In the genomic region with DNA sequence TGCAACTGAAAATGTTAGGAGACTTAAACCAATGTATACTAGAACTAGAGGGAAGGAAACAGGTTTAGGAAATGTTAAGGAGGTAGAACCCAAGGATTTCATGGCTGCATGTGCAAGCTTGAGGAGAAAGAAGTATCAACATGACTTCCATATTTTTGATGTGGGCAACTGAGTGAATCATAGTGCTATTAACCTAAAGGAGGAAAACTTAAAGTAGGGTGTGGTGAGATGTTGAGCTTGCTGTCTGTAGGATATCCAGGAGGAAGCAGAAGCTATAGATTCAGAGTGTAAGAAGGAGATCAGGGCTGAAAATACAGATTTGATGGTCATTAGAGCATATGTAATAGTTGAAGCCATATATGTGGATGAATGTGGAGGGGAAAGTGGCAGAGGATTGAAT, we compare ENCODE assay signal across 22 cellular contexts. TPM values are rescaled to one million over a fixed set of nuclear protein-coding genes. Genes with fewer than 3 reads are reported as not detected.
A peak's percentile ranks its signal among the peaks of the same experiment; 100 is the strongest.
DNase-seq lines count a peak whose midpoint lies in the region; ATAC-seq and TF ChIP-seq lines count a peak whose summit lies in the region.
"Had no signal": no experiment of that assay in that cellular context is flagged by ENCODE, and none has a peak within 500 bp of the region (broad histone marks: within the 10 kb centered on the region; RNA-seq: fewer than 3 reads in every experiment).

No MANE protein-coding gene starts in this region.

- H3K27me3 ChIP-seq in ACC112 (ENCODE audit: insufficient read depth, low read length): no peaks in the 10 kb centered on the region
- H3K27me3 ChIP-seq in CD4-positive, alpha-beta T cell (ENCODE audit: control insufficient read depth, insufficient read depth, low read length): no peaks in the 10 kb centered on the region
- no peaks in the 10 kb centered on the region for H3K27me3 ChIP-seq in fibroblast of lung (ENCODE audit: control insufficient read depth, insufficient read depth, low read length)
- no peaks in the 10 kb centered on the region for H3K27me3 ChIP-seq in body of pancreas
- H3K27me3 ChIP-seq: heart right ventricle, MG63, upper lobe of right lung had no signal

- H3K36me3 ChIP-seq in ACC112 (ENCODE audit: insufficient read depth, low read length): peaks cover 14% of the 10 kb centered on the region
- no peaks in the 10 kb centered on the region for H3K36me3 ChIP-seq in fibroblast of lung (ENCODE audit: control insufficient read depth, insufficient read depth, low read length)
- no peaks in the 10 kb centered on the region for H3K36me3 ChIP-seq in body of pancreas (replicated peaks in 1 of 2; ENCODE audit: insufficient read depth in 1 of 2, low read depth in 2 of 2)
- H3K36me3 ChIP-seq: heart right ventricle, upper lobe of right lung had no signal

- H3K4me2 ChIP-seq in fibroblast of lung (ENCODE audit: extremely low read depth, insufficient read depth, low read length): no peak overlapping the region
- H3K4me2 ChIP-seq: smooth muscle cell had no signal

- DNase-seq in CD4-positive, alpha-beta T cell: no peak
- DNase-seq in activated CD8-positive, alpha-beta T cell treated with anti-CD3 and anti-CD28 coated beads for 36 hours: no peak
- DNase-seq in fibroblast of lung (ENCODE audit: low read depth in 2 of 2): no peak
- no peak for DNase-seq in body of pancreas
- no peak for DNase-seq in DMS79 (lab: John Stamatoyannopoulos, UW)
- DNase-seq in NK-92 (lab: John Stamatoyannopoulos, UW; ENCODE audit: unreplicated experiment): no peak
- DNase-seq: activated CD4-positive, alpha-beta T cell treated with anti-CD3 and anti-CD28 coated beads, Interleukin-2, amount 50 U/mL, for 1 hour; cortex of kidney; EL; heart right ventricle; MG63; NCI-H146; NCI-H2171; NCI-H69; stimulated activated CD4-positive, alpha-beta T cell treated with anti-CD3 and anti-CD28 coated beads, Interleukin-4, amount 100 ng/mL, for 4 hours; SW 1271; upper lobe of right lung had no signal

- no peak overlapping the region for H3K9ac ChIP-seq in fibroblast of lung (ENCODE audit: insufficient read depth, low read length)

- H3K4me3 Mint-ChIP-seq in CD4-positive, alpha-beta T cell: no peak overlapping the region
- H3K4me3 Mint-ChIP-seq in activated CD8-positive, alpha-beta T cell treated with anti-CD3 and anti-CD28 coated beads for 36 hours: no peak overlapping the region
- H3K4me3 Mint-ChIP-seq: brain had no signal

- POLR2A ChIA-PET in CD4-positive, alpha-beta T cell (lab: Charles Lee): interaction anchor here (0.8 to 12.3 kb wide), 3 partner anchors 11 to 53 kb away, joined by 3 to 250 read pairs (median 8); a partner anchor contains a TSS
- POLR2A ChIA-PET in activated CD8-positive, alpha-beta T cell treated with anti-CD3 and anti-CD28 coated beads for 36 hours (lab: Charles Lee): interaction anchor here (0.6 to 0.7 kb wide), 2 partner anchors 12 to 33 kb away, joined by 3 read pairs; no protein-coding TSS in a partner anchor

- H3K4me3 ChIP-seq in ACC112 (ENCODE audit: low read depth, low read length) (no peak overlapping the region), fibroblast of lung (replicated peaks in 1 of 4; ENCODE audit: control extremely low read depth in 1 of 4, insufficient read depth in 1 of 4, low read depth in 3 of 4, low read length in 4 of 4) (no peak overlapping the region), body of pancreas (no peak overlapping the region)
- H3K4me3 ChIP-seq: heart right ventricle, MG63, smooth muscle cell, upper lobe of right lung had no signal

- CTCF ChIA-PET in CD4-positive, alpha-beta T cell (lab: Charles Lee): interaction anchor here (1.2 kb wide), 1 partner anchor 27 kb away, joined by 3 read pairs; no protein-coding TSS in a partner anchor
- CTCF ChIA-PET in activated CD8-positive, alpha-beta T cell treated with anti-CD3 and anti-CD28 coated beads for 36 hours (lab: Charles Lee): interaction anchor here (0.8 kb wide), 1 partner anchor 17 kb away, joined by 3 read pairs; no protein-coding TSS in a partner anchor

- peak overlapping the region; percentile 10 for H2AFZ ChIP-seq in ACC112 (ENCODE audit: low read length, unreplicated experiment)
- peak overlapping the region; percentile 46 for H2AFZ ChIP-seq in fibroblast of lung (ENCODE audit: low read length)

- no peaks in the 10 kb centered on the region for H3K27me3 Mint-ChIP-seq in CD4-positive, alpha-beta T cell
- no peaks in the 10 kb centered on the region for H3K27me3 Mint-ChIP-seq in activated CD8-positive, alpha-beta T cell treated with anti-CD3 and anti-CD28 coated beads for 36 hours
- H3K27me3 Mint-ChIP-seq: brain had no signal

- TF ChIP-seq POLR2A in body of pancreas (IDR thresholded peaks at IDR 0.05): no peak

- ATAC-seq in CD4-positive, alpha-beta T cell (ENCODE audit: poor library complexity): no peak
- no peak for ATAC-seq in activated CD8-positive, alpha-beta T cell treated with anti-CD3 and anti-CD28 coated beads for 36 hours
- no peak for ATAC-seq in body of pancreas
- ATAC-seq in HG03442 (IDR thresholded peaks at IDR 0.05; ENCODE audit: unreplicated experiment): no peak
- ATAC-seq: heart right ventricle, upper lobe of right lung had no signal

- no peaks in the 10 kb centered on the region for H3K9me3 Mint-ChIP-seq in CD4-positive, alpha-beta T cell
- H3K9me3 Mint-ChIP-seq in activated CD8-positive, alpha-beta T cell treated with anti-CD3 and anti-CD28 coated beads for 36 hours: no peaks in the 10 kb centered on the region
- H3K9me3 Mint-ChIP-seq: brain had no signal

- no peaks in the 10 kb centered on the region for H3K36me3 Mint-ChIP-seq in CD4-positive, alpha-beta T cell (ENCODE audit: low read depth)
- H3K36me3 Mint-ChIP-seq in activated CD8-positive, alpha-beta T cell treated with anti-CD3 and anti-CD28 coated beads for 36 hours (ENCODE audit: low read depth): peaks cover 46% of the 10 kb centered on the region
- H3K36me3 Mint-ChIP-seq: brain had no signal

- H3K4me1 Mint-ChIP-seq in CD4-positive, alpha-beta T cell (ENCODE audit: low read depth): peaks cover 61% of the 10 kb centered on the region
- H3K4me1 Mint-ChIP-seq in activated CD8-positive, alpha-beta T cell treated with anti-CD3 and anti-CD28 coated beads for 36 hours (ENCODE audit: low read depth): peaks cover 40% of the 10 kb centered on the region
- H3K4me1 Mint-ChIP-seq: brain had no signal

- peak overlapping the region; percentile 1 for H3K27ac Mint-ChIP-seq in CD4-positive, alpha-beta T cell
- H3K27ac Mint-ChIP-seq in activated CD8-positive, alpha-beta T cell treated with anti-CD3 and anti-CD28 coated beads for 36 hours: peak overlapping the region; percentile 8
- H3K27ac Mint-ChIP-seq: brain had no signal

- no peaks in the 10 kb centered on the region for H3K9me3 ChIP-seq in CD4-positive, alpha-beta T cell (ENCODE audit: control insufficient read depth, low read length)
- H3K9me3 ChIP-seq in fibroblast of lung (ENCODE audit: control insufficient read depth, insufficient read depth, low read depth, low read length): no peaks in the 10 kb centered on the region
- no peaks in the 10 kb centered on the region for H3K9me3 ChIP-seq in body of pancreas
- H3K9me3 ChIP-seq: heart right ventricle, MG63, upper lobe of right lung had no signal

- H3K4me1 ChIP-seq in ACC112 (ENCODE audit: control insufficient read depth, insufficient read depth, low read length, unreplicated experiment) (peaks cover 16% of the 10 kb centered on the region), fibroblast of lung (ENCODE audit: control insufficient read depth, extremely low read depth, insufficient read depth, low read length) (no peaks in the 10 kb centered on the region), body of pancreas (peaks cover 5% of the 10 kb centered on the region)

- intact Hi-C loops in CD4-positive, alpha-beta T cell (cut with DNase I, micrococcal nuclease): loop anchor here in 1 of 2 experiments (5.0 kb wide), 1 partner anchor 34 kb away; no protein-coding TSS in a partner anchor
- intact Hi-C loops in activated CD8-positive, alpha-beta T cell treated with anti-CD3 and anti-CD28 coated beads for 36 hours (cut with micrococcal nuclease): no loop called here
- intact Hi-C loops in body of pancreas (cut with DNase I): no loop called here

- H3K79me2 ChIP-seq in ACC112 (ENCODE audit: control insufficient read depth, insufficient read depth, low read length, unreplicated experiment): no peaks in the 10 kb centered on the region
- H3K79me2 ChIP-seq in fibroblast of lung (ENCODE audit: control insufficient read depth, insufficient read depth, low read length): no peaks in the 10 kb centered on the region

- H3K27ac ChIP-seq in ACC112 (ENCODE audit: low read depth, low read length) (no peak overlapping the region), fibroblast of lung (ENCODE audit: insufficient read depth, low read length) (no peak overlapping the region), body of pancreas (no peak overlapping the region)
- no peak overlapping the region for H3K27ac ChIP-seq in CD4-positive, alpha-beta T cell (ENCODE audit: low read depth, low read length)
- H3K27ac ChIP-seq: heart right ventricle, HL-60, upper lobe of right lung had no signal

- no peak for TF ChIP-seq CTCF in CD4-positive, alpha-beta T cell (IDR thresholded peaks at IDR 0.05)
- TF ChIP-seq CTCF in activated CD8-positive, alpha-beta T cell treated with anti-CD3 and anti-CD28 coated beads for 36 hours (IDR thresholded peaks at IDR 0.05): no peak
- TF ChIP-seq CTCF in fibroblast of lung (conservative IDR thresholded peaks at IDR 0.05 in 1 of 2, IDR thresholded peaks at IDR 0.05 in 1 of 2; ENCODE audit: low read depth in 1 of 2, low read length in 2 of 2) (no peak), body of pancreas (IDR thresholded peaks at IDR 0.05) (no peak)

- no peaks in the 10 kb centered on the region for H4K20me1 ChIP-seq in fibroblast of lung (ENCODE audit: control insufficient read depth, extremely low read depth, insufficient read depth, low read length)

RNA-seq across cellular contexts. Expression of a gene that starts 31.5 kb away (rescaled TPM):
- 1 to 10 TPM; 6.3 to 7.5 TPM for total RNA-seq in CD4-positive, alpha-beta T cell
- total RNA-seq in activated CD8-positive, alpha-beta T cell treated with anti-CD3 and anti-CD28 coated beads for 36 hours: 10 to 100 TPM; 81.3 to 82.2 TPM
- 1.0 and 9.7 TPM in 2 replicates for total RNA-seq in fibroblast of lung
- polyA plus RNA-seq in fibroblast of lung: 8.3 and 22.5 TPM in 2 replicates
- 6.3 and 18.8 TPM in 2 replicates for polyA plus RNA-seq in fibroblast of lung (2012)
- 3.9 TPM in 1 of 2 replicates, not detected in the other for polyA minus RNA-seq in fibroblast of lung (ENCODE audit: low replicate concordance)
- total RNA-seq in body of pancreas: not detected

RNA-seq across cellular contexts. Expression of a gene that starts 31.5 kb away (rescaled TPM):
- total RNA-seq in CD4-positive, alpha-beta T cell: 10 to 100 TPM in 1 of 2 experiments, 1 to 10 TPM in 1; 6.5 to 10.4 TPM
- total RNA-seq in activated CD8-positive, alpha-beta T cell treated with anti-CD3 and anti-CD28 coated beads for 36 hours: 10 to 100 TPM; 18.9 to 20.5 TPM
- total RNA-seq in fibroblast of lung: 9.8 and 12.2 TPM in 2 replicates
- polyA plus RNA-seq in fibroblast of lung: 8.0 and 9.3 TPM in 2 replicates
- polyA plus RNA-seq in fibroblast of lung (2012): 4.1 and 5.0 TPM in 2 replicates
- 0.67 and 3.3 TPM in 2 replicates for polyA minus RNA-seq in fibroblast of lung (ENCODE audit: low replicate concordance)
- 1 to 10 TPM; 1.8 to 4.3 TPM for total RNA-seq in body of pancreas

RNA-seq across cellular contexts. Expression of a gene that starts 52.7 kb away (rescaled TPM):
- total RNA-seq in CD4-positive, alpha-beta T cell: 100 to 1,000 TPM; 357 to 359 TPM
- 10 to 100 TPM; 97.4 to 98.9 TPM for total RNA-seq in activated CD8-positive, alpha-beta T cell treated with anti-CD3 and anti-CD28 coated beads for 36 hours
- total RNA-seq in fibroblast of lung (96.1 and 96.6 TPM in 2 replicates), body of pancreas (100 to 1,000 TPM in 1 of 2 donors, 10 to 100 TPM in 1; 56.0 to 100 TPM)
- polyA plus RNA-seq in fibroblast of lung: 19.6 and 30.3 TPM in 2 replicates
- polyA plus RNA-seq in fibroblast of lung (2012): 16.0 and 22.5 TPM in 2 replicates
- 7.1 and 12.6 TPM in 2 replicates for polyA minus RNA-seq in fibroblast of lung (ENCODE audit: low replicate concordance)
